Comparison of ENCODE assay signal across 9 cellular contexts in genomic region chr10:103915794-103916193, GRCh38. TPM values are rescaled to one million over a fixed set of nuclear protein-coding genes. Genes with fewer than 3 reads are reported as not detected.
A peak's percentile ranks its signal among the peaks of the same experiment; 100 is the strongest.
DNase-seq lines count a peak whose midpoint lies in the region; ATAC-seq and TF ChIP-seq lines count a peak whose summit lies in the region.
"Had no signal": no experiment of that assay in that cellular context is flagged by ENCODE, and none has a peak within 500 bp of the region (broad histone marks: within the 10 kb centered on the region; RNA-seq: fewer than 3 reads in every experiment).

No MANE protein-coding gene starts in this region.

- H3K9me3 Mint-ChIP-seq in CD8-positive, alpha-beta memory T cell, result peaks cover 0 to 9% (median 7%) of the 10 kb centered on the region in 5 donors
- no peaks in the 10 kb centered on the region for H3K9me3 Mint-ChIP-seq in natural killer cell

- ATAC-seq in body of pancreas (no peak), natural killer cell (peak in 2 of 3 donors; percentile 7 to 15), GM18519 (IDR thresholded peaks at IDR 0.05; ENCODE audit: low FRiP score, unreplicated experiment) (no peak), GM19452 (IDR thresholded peaks at IDR 0.05; ENCODE audit: unreplicated experiment) (no peak)

- CTCF ChIA-PET in CD8-positive, alpha-beta memory T cell (lab: Charles Lee), result interaction anchor here (1.2 kb wide), 1 partner anchor 14 kb away, joined by 3 read pairs; no protein-coding TSS in a partner anchor

- H3K4me1 Mint-ChIP-seq in CD8-positive, alpha-beta memory T cell, result peaks cover 60 to 76% (median 65%) of the 10 kb centered on the region in 3 donors
- peaks cover 58 to 65% of the 10 kb centered on the region in 2 donors for H3K4me1 Mint-ChIP-seq in natural killer cell

- TF ChIP-seq POLR2A in body of pancreas (IDR thresholded peaks at IDR 0.05), result no peak

- peaks cover 5 to 30% (median 9%) of the 10 kb centered on the region in 3 donors for H3K36me3 Mint-ChIP-seq in CD8-positive, alpha-beta memory T cell
- H3K36me3 Mint-ChIP-seq in natural killer cell, result no peaks in the 10 kb centered on the region

- WGBS in body of pancreas, 2 donors, result 47 to 68% methylated on average over 6 of the region's 6 CpGs

- DNase-seq in CD8-positive, alpha-beta memory T cell, result peak in 4 of 5 donors; percentile 11 to 70 (median 28)
- DNase-seq in HL-60 (ENCODE audit: low read depth in 1 of 2, low spot score in 1 of 2), result no peak
- DNase-seq in body of pancreas, result peak in 2 of 4 donors; percentile 24 to 42
- DNase-seq in natural killer cell, result peak; percentile 45
- DNase-seq in hippocampal formation (lab: John Stamatoyannopoulos, UW), result no peak
- no peak for DNase-seq in SJCRH30
- DNase-seq: NCI-H748 treated with DMSO at 0.1 percent for 48 hours had no signal

- H3K4me3 ChIP-seq in CD8-positive, alpha-beta memory T cell (ENCODE audit: low read length), result peak overlapping the region; percentile 98
- H3K4me3 ChIP-seq in HL-60 (replicated peaks; ENCODE audit: insufficient read depth, low read length), result no peak overlapping the region
- H3K4me3 ChIP-seq in body of pancreas, result no peak overlapping the region
- H3K4me3 ChIP-seq in SJCRH30, result no peak overlapping the region

- no peaks in the 10 kb centered on the region for H3K36me3 ChIP-seq in CD8-positive, alpha-beta memory T cell (ENCODE audit: insufficient read depth, low read length)
- no peaks in the 10 kb centered on the region for H3K36me3 ChIP-seq in body of pancreas (replicated peaks in 1 of 2; ENCODE audit: insufficient read depth in 1 of 2, low read depth in 2 of 2)
- no peaks in the 10 kb centered on the region for H3K36me3 ChIP-seq in SJCRH30

- peak overlapping the region; percentile 83 for H3K27ac ChIP-seq in CD8-positive, alpha-beta memory T cell (ENCODE audit: low read depth, low read length)
- peak overlapping the region; percentile 1 for H3K27ac ChIP-seq in HL-60 (replicated peaks)
- peak overlapping the region; percentile 52 to 99 (median 95) for H3K27ac ChIP-seq in body of pancreas
- H3K27ac ChIP-seq in SJCRH30, result no peak overlapping the region

- H3K27me3 Mint-ChIP-seq in CD8-positive, alpha-beta memory T cell, result peaks cover 0 to 1% of the 10 kb centered on the region in 2 donors
- H3K27me3 Mint-ChIP-seq in natural killer cell (ENCODE audit: low read depth in 2 of 2), result no peaks in the 10 kb centered on the region

- POLR2A ChIA-PET in CD8-positive, alpha-beta memory T cell (lab: Charles Lee), result interaction anchor here (1.2 kb wide), 1 partner anchor 99 kb away, joined by 4 read pairs; no protein-coding TSS in a partner anchor

- H3K27ac Mint-ChIP-seq in CD8-positive, alpha-beta memory T cell, result peak overlapping the region; percentile 82 to 98 (median 97)
- peak overlapping the region; percentile 94 to 97 for H3K27ac Mint-ChIP-seq in natural killer cell

- intact Hi-C loops in body of pancreas (cut with DNase I) (no loop called here), natural killer cell (cut with micrococcal nuclease) (loop anchor here (5.0 to 10.0 kb wide), 2 partner anchors 352 to 409 kb away; partner anchors contain the start of gene GSTO2)

- H3K27me3 ChIP-seq in CD8-positive, alpha-beta memory T cell (ENCODE audit: insufficient read depth, low read length, poor library complexity, severe bottlenecking), result no peaks in the 10 kb centered on the region
- H3K27me3 ChIP-seq in HL-60 (ENCODE audit: insufficient read depth, poor library complexity, severe bottlenecking), result no peaks in the 10 kb centered on the region
- no peaks in the 10 kb centered on the region for H3K27me3 ChIP-seq in body of pancreas
- no peaks in the 10 kb centered on the region for H3K27me3 ChIP-seq in SJCRH30

- peaks cover 67% of the 10 kb centered on the region for H3K4me1 ChIP-seq in CD8-positive, alpha-beta memory T cell (ENCODE audit: insufficient read depth, low read length)
- H3K4me1 ChIP-seq in body of pancreas, result peaks cover 39% of the 10 kb centered on the region
- peaks cover 7% of the 10 kb centered on the region for H3K4me1 ChIP-seq in SJCRH30

- peaks cover 7% of the 10 kb centered on the region for H3K9me3 ChIP-seq in CD8-positive, alpha-beta memory T cell (ENCODE audit: low read length)
- H3K9me3 ChIP-seq in body of pancreas (no peaks in the 10 kb centered on the region), SJCRH30 (replicated peaks) (0 out of 2 replicates have a peak, but pooled peaks cover 6% of the 10 kb centered on the region)

- H3K4me3 Mint-ChIP-seq in CD8-positive, alpha-beta memory T cell, result peak overlapping the region; percentile 93 to 99 (median 96)
- peak overlapping the region; percentile 96 for H3K4me3 Mint-ChIP-seq in natural killer cell

- no peak for TF ChIP-seq CTCF in HL-60 (IDR thresholded peaks at IDR 0.05; ENCODE audit: insufficient read depth, low read length)
- TF ChIP-seq CTCF in body of pancreas (IDR thresholded peaks at IDR 0.05), result no peak
- TF ChIP-seq CTCF in natural killer cell (IDR thresholded peaks at IDR 0.05), result no peak

RNA-seq across cellular contexts. Expression of gene STN1, which starts 2.2 kb away (rescaled TPM):
- 10 to 100 TPM; 23.6 to 24.5 TPM for total RNA-seq in CD8-positive, alpha-beta memory T cell
- polyA plus RNA-seq in CD8-positive, alpha-beta memory T cell, result 101 TPM
- 10 to 100 TPM in 1 of 2 donors, 1 to 10 TPM in 1; 5.9 to 32.2 TPM for total RNA-seq in body of pancreas
- total RNA-seq in natural killer cell, result 10 to 100 TPM; 31.7 to 53.4 (median 34.0) TPM
- 10.3 and 11.6 TPM in 2 replicates for total RNA-seq in SJCRH30 (2014; rRNA removed; shearing (Covaris generic))

RNA-seq across cellular contexts. Expression of gene SLK, which starts 51.1 kb away (rescaled TPM):
- total RNA-seq in CD8-positive, alpha-beta memory T cell, result 10 to 100 TPM; 23.7 to 24.8 TPM
- polyA plus RNA-seq in CD8-positive, alpha-beta memory T cell, result 15.8 TPM
- 10 to 100 TPM; 23.7 to 25.9 TPM for total RNA-seq in body of pancreas
- 10 to 100 TPM; 33.4 to 48.7 (median 40.3) TPM for total RNA-seq in natural killer cell
- 32.2 and 37.3 TPM in 2 replicates for total RNA-seq in SJCRH30 (2014; rRNA removed; shearing (Covaris generic))

Comparison
In these comparisons a context has a peak if more than half of its experiments do, and no peak if none do; other contexts are left out.
1. DNase-seq: peak in CD8-positive, alpha-beta memory T cell (4 of 5) and natural killer cell (single experiment); none in HL-60 (0 of 2), hippocampal formation (0 of 2) and SJCRH30 (0 of 2).
2. ATAC-seq: peak in natural killer cell (2 of 3); none in body of pancreas (single experiment), GM18519 (single experiment) and GM19452 (single experiment).